13 cellular contexts compared by ENCODE assay signal in genomic region chr14:89921346-89921745, GRCh38.
"Had no signal": no experiment of that assay in that cellular context is flagged by ENCODE, and none has a peak within 500 bp of the region (broad histone marks: within the 10 kb centered on the region; RNA-seq: fewer than 3 reads in every experiment).

No MANE protein-coding gene starts in this region.

- H3K27ac Mint-ChIP-seq: activated naive CD8-positive, alpha-beta T cell; effector memory CD8-positive, alpha-beta T cell had no signal

- H3K36me3 ChIP-seq: gastroesophageal sphincter, tibial artery, uterus had no signal

- H3K27me3 ChIP-seq: gastroesophageal sphincter, tibial artery, uterus had no signal

- ATAC-seq: activated CD4-positive, CD25-positive, alpha-beta regulatory T cell treated with anti-CD3 and anti-CD28 coated beads, Interleukin-2, amount 50 U/mL, for 24 hours; effector memory CD8-positive, alpha-beta T cell; gastroesophageal sphincter had no signal

- H3K4me3 Mint-ChIP-seq: activated naive CD8-positive, alpha-beta T cell; effector memory CD8-positive, alpha-beta T cell had no signal

- H3K27ac ChIP-seq: gastroesophageal sphincter, tibial artery, uterus had no signal

- H3K9me3 Mint-ChIP-seq: effector memory CD8-positive, alpha-beta T cell had no signal

- DNase-seq: activated CD4-positive, alpha-beta T cell treated with anti-CD3 and anti-CD28 coated beads, Interleukin-2, amount 50 U/mL, for 4 hours; activated effector memory CD4-positive, alpha-beta T cell treated with Interleukin-2 at 50 U/mL for 16 hours; activated T-cell treated with anti-CD3 and anti-CD28 coated beads, Interleukin-2, amount 50 U/mL, for 1 hour; central memory CD4-positive, alpha-beta T cell; effector memory CD8-positive, alpha-beta T cell; posterior cingulate gyrus; small intestine; T-helper 2 cell; tibial artery; uterus had no signal

- H3K36me3 Mint-ChIP-seq: activated naive CD8-positive, alpha-beta T cell had no signal

- H3K9me3 ChIP-seq: gastroesophageal sphincter, tibial artery, uterus had no signal

- H3K27me3 Mint-ChIP-seq: activated naive CD8-positive, alpha-beta T cell had no signal

- H3K4me3 ChIP-seq: gastroesophageal sphincter, tibial artery, uterus had no signal

- H3K4me1 ChIP-seq: tibial artery, uterus had no signal
